In genomic region chr19:10502524-10503001, GRCh38 we compare ENCODE assay signal across 8 cellular contexts. TPM values are rescaled to one million over a fixed set of nuclear protein-coding genes. Genes with fewer than 3 reads are reported as not detected.
DNase-seq lines count a peak whose midpoint lies in the region; ATAC-seq and TF ChIP-seq lines count a peak whose summit lies in the region.

No MANE protein-coding gene starts in this region.

- no peaks in the 10 kb centered on the region for H3K9me3 Mint-ChIP-seq in naive thymus-derived CD8-positive, alpha-beta T cell
- H3K9me3 Mint-ChIP-seq in stimulated activated memory B cell treated with anti-CD40 and anti-IgM and Interleukin-4, amounts not matched to agents 10 μg/mL and 1 μg/mL and 100 μg/mL, for 72 hours, result no peaks in the 10 kb centered on the region

- no peaks in the 10 kb centered on the region for H3K9me2 ChIP-seq in GM23248 (ENCODE audit: insufficient read depth)

- H3K4me1 Mint-ChIP-seq in naive thymus-derived CD8-positive, alpha-beta T cell, result peaks cover 14 to 40% (median 39%) of the 10 kb centered on the region in 4 donors
- H3K4me1 Mint-ChIP-seq in stimulated activated memory B cell treated with anti-CD40 and anti-IgM and Interleukin-4, amounts not matched to agents 10 μg/mL and 1 μg/mL and 100 μg/mL, for 72 hours, result peaks cover 42% of the 10 kb centered on the region

- H3K4me2 ChIP-seq in GM23248 (ENCODE audit: unreplicated experiment) (peak overlapping the region; percentile 96), fibroblast of lung (ENCODE audit: extremely low read depth, insufficient read depth, low read length) (peak overlapping the region; percentile 98)

- H3K27me3 Mint-ChIP-seq in naive thymus-derived CD8-positive, alpha-beta T cell, result no peaks in the 10 kb centered on the region
- H3K27me3 Mint-ChIP-seq in stimulated activated memory B cell treated with anti-CD40 and anti-IgM and Interleukin-4, amounts not matched to agents 10 μg/mL and 1 μg/mL and 100 μg/mL, for 72 hours, result no peaks in the 10 kb centered on the region

- H3K27ac ChIP-seq in GM23248 (peak overlapping the region; percentile 68), fibroblast of lung (ENCODE audit: insufficient read depth, low read length) (peak overlapping the region; percentile 97)

- no peak for TF ChIP-seq CTCF in fibroblast of lung (conservative IDR thresholded peaks at IDR 0.05 in 1 of 2, IDR thresholded peaks at IDR 0.05 in 1 of 2; ENCODE audit: low read depth in 1 of 2, low read length in 2 of 2)

- H3K36me3 Mint-ChIP-seq in naive thymus-derived CD8-positive, alpha-beta T cell, result peaks cover 0 to 19% (median 3%) of the 10 kb centered on the region in 3 donors
- H3K36me3 Mint-ChIP-seq in stimulated activated memory B cell treated with anti-CD40 and anti-IgM and Interleukin-4, amounts not matched to agents 10 μg/mL and 1 μg/mL and 100 μg/mL, for 72 hours, result peaks cover 11% of the 10 kb centered on the region

- peaks cover 48% of the 10 kb centered on the region for H3K79me2 ChIP-seq in GM23248 (ENCODE audit: insufficient read depth)
- peaks cover 32% of the 10 kb centered on the region for H3K79me2 ChIP-seq in fibroblast of lung (ENCODE audit: control insufficient read depth, insufficient read depth, low read length)

- peak overlapping the region; percentile 75 to 92 (median 84) for H3K4me3 Mint-ChIP-seq in naive thymus-derived CD8-positive, alpha-beta T cell
- H3K4me3 Mint-ChIP-seq in stimulated activated memory B cell treated with anti-CD40 and anti-IgM and Interleukin-4, amounts not matched to agents 10 μg/mL and 1 μg/mL and 100 μg/mL, for 72 hours, result peak overlapping the region; percentile 87

- H4K20me1 ChIP-seq in GM23248 (ENCODE audit: insufficient read depth), result no peaks in the 10 kb centered on the region
- H4K20me1 ChIP-seq in fibroblast of lung (ENCODE audit: control insufficient read depth, extremely low read depth, insufficient read depth, low read length), result no peaks in the 10 kb centered on the region

- POLR2A ChIA-PET in naive thymus-derived CD8-positive, alpha-beta T cell (lab: Charles Lee), result interaction anchor here (0.6 kb wide), 1 partner anchor 63 kb away, joined by 3 read pairs; the partner anchor contains the start of gene KRI1

- H3K27me3 ChIP-seq in GM23248 (replicated peaks; ENCODE audit: insufficient read depth) (no peaks in the 10 kb centered on the region), fibroblast of lung (ENCODE audit: control insufficient read depth, insufficient read depth, low read length) (no peaks in the 10 kb centered on the region)

- 0 out of 2 replicates have a peak, but pooled peaks cover 5% of the 10 kb centered on the region for H3K36me3 ChIP-seq in GM23248 (ENCODE audit: low read depth)
- H3K36me3 ChIP-seq in fibroblast of lung (ENCODE audit: control insufficient read depth, insufficient read depth, low read length), result peaks cover 9% of the 10 kb centered on the region

- peak; percentile 92 to 93 for ATAC-seq in naive thymus-derived CD8-positive, alpha-beta T cell
- peak; percentile 98 for ATAC-seq in stimulated activated memory B cell treated with anti-CD40 and anti-IgM and Interleukin-4, amounts not matched to agents 10 μg/mL and 1 μg/mL and 100 μg/mL, for 72 hours

- DNase-seq in Daoy (ENCODE audit: low read depth), result peak; percentile 94
- DNase-seq in GM23248, result peak; percentile 95
- peak; percentile 82 to 87 for DNase-seq in Kasumi-1 (lab: John Stamatoyannopoulos, UW)
- peak; percentile 88 for DNase-seq in RPMI7951 (ENCODE audit: low read depth)
- peak; percentile 77 to 84 for DNase-seq in activated T-helper 1 cell treated with anti-CD3 and anti-CD28 coated beads, Interleukin-2, amount 50 U/mL, for 16 hours (ENCODE audit: low read depth in 1 of 2, low spot score in 1 of 2)
- peak; percentile 84 to 90 for DNase-seq in fibroblast of lung (ENCODE audit: low read depth in 2 of 2)
- DNase-seq in naive thymus-derived CD8-positive, alpha-beta T cell, result peak; percentile 69 to 90 (median 78)

- H3F3A ChIP-seq in GM23248 (ENCODE audit: insufficient read depth), result no peaks in the 10 kb centered on the region

- peak overlapping the region; percentile 86 for H2AFZ ChIP-seq in GM23248
- H2AFZ ChIP-seq in fibroblast of lung (ENCODE audit: low read length), result peak overlapping the region; percentile 60

- in situ Hi-C loops in GM23248 (cut with MboI), result no loop called here

- H3K9ac ChIP-seq in GM23248 (peak overlapping the region; percentile 92), fibroblast of lung (ENCODE audit: insufficient read depth, low read length) (peak overlapping the region; percentile 91)

- H3K9me3 ChIP-seq in GM23248 (ENCODE audit: low read depth), result no peaks in the 10 kb centered on the region
- H3K9me3 ChIP-seq in fibroblast of lung (ENCODE audit: control insufficient read depth, insufficient read depth, low read depth, low read length), result no peaks in the 10 kb centered on the region

- H3K4me1 ChIP-seq in GM23248 (ENCODE audit: insufficient read depth) (no peaks in the 10 kb centered on the region), fibroblast of lung (ENCODE audit: control insufficient read depth, extremely low read depth, insufficient read depth, low read length) (peaks cover 2% of the 10 kb centered on the region)

- 0 to 1% methylated on average over 36 to 49 of the region's 65 CpGs for WGBS in GM23248 (ENCODE audit: low coverage in 1 of 2, low lambda C conversion rate in 2 of 2, missing lambda C conversion rate in 2 of 2), 2 experiments

- H3K4me3 ChIP-seq in GM23248 (peak overlapping the region; percentile 76), fibroblast of lung (replicated peaks in 1 of 4; ENCODE audit: control extremely low read depth in 1 of 4, insufficient read depth in 1 of 4, low read depth in 3 of 4, low read length in 4 of 4) (peak overlapping the region; percentile 71 to 95 (median 85))

- H3K27ac Mint-ChIP-seq in naive thymus-derived CD8-positive, alpha-beta T cell, result peak overlapping the region in 9 of 10 donors; percentile 77 to 90 (median 80)
- peak overlapping the region; percentile 89 for H3K27ac Mint-ChIP-seq in stimulated activated memory B cell treated with anti-CD40 and anti-IgM and Interleukin-4, amounts not matched to agents 10 μg/mL and 1 μg/mL and 100 μg/mL, for 72 hours

RNA-seq across cellular contexts. Expression of gene KEAP1, which starts 0.6 kb away (rescaled TPM):
- total RNA-seq in Daoy (2014; rRNA removed; shearing (Covaris generic)), result 92.3 and 99.8 TPM in 2 replicates
- total RNA-seq in GM23248 (2014; rRNA removed; shearing (Covaris generic)), result 93.2 and 99.5 TPM in 2 replicates
- 74.4 and 81.5 TPM in 2 replicates for polyA plus RNA-seq in GM23248 (2016; fragmentation: Nextera tagmentation; extraction: Ambion mirVana)
- 46.1 and 62.7 TPM in 2 replicates for total RNA-seq in RPMI7951 (2014; rRNA removed; shearing (Covaris generic))
- total RNA-seq in fibroblast of lung, result 81.7 and 103 TPM in 2 replicates
- 36.1 and 51.3 TPM in 2 replicates for polyA plus RNA-seq in fibroblast of lung
- polyA plus RNA-seq in fibroblast of lung (2012), result 53.7 and 78.4 TPM in 2 replicates
- polyA minus RNA-seq in fibroblast of lung (ENCODE audit: low replicate concordance), result 237 and 316 TPM in 2 replicates
- 10 to 100 TPM; 34.6 to 35.2 TPM for total RNA-seq in naive thymus-derived CD8-positive, alpha-beta T cell
- polyA plus RNA-seq in naive thymus-derived CD8-positive, alpha-beta T cell, result 10 to 100 TPM; 15.1 to 25.7 (median 20.1) TPM

RNA-seq across cellular contexts. Expression of gene S1PR5, which starts 14.7 kb away (rescaled TPM):
- total RNA-seq in Daoy (2014; rRNA removed; shearing (Covaris generic)), result 0.24 and 2.2 TPM in 2 replicates
- 1.8 and 3.3 TPM in 2 replicates for total RNA-seq in GM23248 (2014; rRNA removed; shearing (Covaris generic))
- polyA plus RNA-seq in GM23248 (2016; fragmentation: Nextera tagmentation; extraction: Ambion mirVana), result 1.2 and 1.6 TPM in 2 replicates
- total RNA-seq in RPMI7951 (2014; rRNA removed; shearing (Covaris generic)), result 0.29 TPM in 1 of 2 replicates, not detected in the other
- total RNA-seq in fibroblast of lung, result under 0.01 TPM in 1 of 2 replicates, not detected in the other
- polyA plus RNA-seq in fibroblast of lung, result 0.02 and 0.19 TPM in 2 replicates
- 0.15 TPM in 1 of 2 replicates, not detected in the other for polyA plus RNA-seq in fibroblast of lung (2012)
- not detected in 2 replicates for polyA minus RNA-seq in fibroblast of lung (ENCODE audit: low replicate concordance)
- under 1 TPM; 0.81 to 0.85 TPM for total RNA-seq in naive thymus-derived CD8-positive, alpha-beta T cell
- polyA plus RNA-seq in naive thymus-derived CD8-positive, alpha-beta T cell, result 10 to 100 TPM in 1 of 3 donors, 1 to 10 TPM in 1, under 1 TPM in 1; 0.99 to 77.2 (median 2.1) TPM

RNA-seq across cellular contexts. Expression of gene ATG4D, which starts 41.1 kb away (rescaled TPM):
- 18.1 and 51.4 TPM in 2 replicates for total RNA-seq in Daoy (2014; rRNA removed; shearing (Covaris generic))
- 12.4 and 18.0 TPM in 2 replicates for total RNA-seq in GM23248 (2014; rRNA removed; shearing (Covaris generic))
- 6.2 and 6.3 TPM in 2 replicates for polyA plus RNA-seq in GM23248 (2016; fragmentation: Nextera tagmentation; extraction: Ambion mirVana)
- total RNA-seq in RPMI7951 (2014; rRNA removed; shearing (Covaris generic)), result 13.2 and 16.3 TPM in 2 replicates
- 13.4 and 14.9 TPM in 2 replicates for total RNA-seq in fibroblast of lung
- polyA plus RNA-seq in fibroblast of lung, result 7.2 and 12.8 TPM in 2 replicates
- polyA plus RNA-seq in fibroblast of lung (2012), result 12.5 and 19.3 TPM in 2 replicates
- polyA minus RNA-seq in fibroblast of lung (ENCODE audit: low replicate concordance), result 22.8 and 39.0 TPM in 2 replicates
- total RNA-seq in naive thymus-derived CD8-positive, alpha-beta T cell, result 10 to 100 TPM; 52.0 to 53.4 TPM
- polyA plus RNA-seq in naive thymus-derived CD8-positive, alpha-beta T cell, result 10 to 100 TPM in 2 of 3 donors, 1 to 10 TPM in 1; 9.2 to 19.3 (median 12.2) TPM

Comparison
In these comparisons a context has a peak if more than half of its experiments do, and no peak if none do; other contexts are left out.
1. Peak in every context shown above with its lines: DNase-seq, ATAC-seq, H3K4me3 ChIP-seq and H3K27ac ChIP-seq.